Comparison of ENCODE assay signal across 27 cellular contexts in genomic region chr16:66224186-66224585, GRCh38.
"Had no signal": no experiment of that assay in that cellular context is flagged by ENCODE, and none has a peak within 500 bp of the region (broad histone marks: within the 10 kb centered on the region; RNA-seq: fewer than 3 reads in every experiment).

No MANE protein-coding gene starts in this region.

- H3K9me3 ChIP-seq: gastrocnemius medialis, mucosa of descending colon, pancreas, prostate gland, right atrium auricular region, sigmoid colon, testis, tibial artery had no signal

- H3K4me1 ChIP-seq: gastrocnemius medialis, pancreas, prostate gland, sigmoid colon, testis had no signal

- H3K27ac Mint-ChIP-seq: memory B cell; mesothelial cell of epicardium; naive B cell; natural killer cell treated with Interleukin-12 subunit alpha and Interleukin-12 subunit beta and Interleukin-15 and Interleukin-18, amount 100 ng/mL, for 72 hours; stimulated activated memory B cell treated with anti-CD40 and anti-IgM and Interleukin-4, amounts not matched to agents 10 μg/mL and 1 μg/mL and 100 μg/mL, for 72 hours; type B pancreatic cell had no signal

- H3K36me3 ChIP-seq: gastrocnemius medialis, pancreas, prostate gland, right atrium auricular region, sigmoid colon, tibial artery had no signal

- DNase-seq: dermis blood vessel endothelial cell; effector memory CD4-positive, alpha-beta T cell; erythroblast; foreskin fibroblast; gastrocnemius medialis; kidney; mucosa of descending colon; naive B cell; occipital lobe; pancreas; sigmoid colon; stimulated activated CD4-positive, alpha-beta T cell treated with anti-CD3 and anti-CD28 coated beads, Interleukin-4, amount 100 ng/mL, for 4 hours; stimulated activated naive CD8-positive, alpha-beta T cell treated with anti-CD3 and anti-CD28 coated beads, Interleukin-15, Interleukin-2, amounts not matched to agents 100 U/mL and 50 U/mL, for 24 hours; testis had no signal

- H3K27ac ChIP-seq: coronary artery, gastrocnemius medialis, hepatocyte, pancreas, prostate gland, right atrium auricular region, sigmoid colon, testis, tibial artery had no signal

- H3K36me3 Mint-ChIP-seq: memory B cell; mesothelial cell of epicardium; naive B cell; natural killer cell treated with Interleukin-12 subunit alpha and Interleukin-12 subunit beta and Interleukin-15 and Interleukin-18, amount 100 ng/mL, for 72 hours; stimulated activated memory B cell treated with anti-CD40 and anti-IgM and Interleukin-4, amounts not matched to agents 10 μg/mL and 1 μg/mL and 100 μg/mL, for 72 hours; type B pancreatic cell had no signal

- H3K4me3 Mint-ChIP-seq: memory B cell; mesothelial cell of epicardium; naive B cell; natural killer cell treated with Interleukin-12 subunit alpha and Interleukin-12 subunit beta and Interleukin-15 and Interleukin-18, amount 100 ng/mL, for 72 hours; neural crest cell; stimulated activated memory B cell treated with anti-CD40 and anti-IgM and Interleukin-4, amounts not matched to agents 10 μg/mL and 1 μg/mL and 100 μg/mL, for 72 hours; type B pancreatic cell had no signal

- H3K4me1 Mint-ChIP-seq: memory B cell; naive B cell; stimulated activated memory B cell treated with anti-CD40 and anti-IgM and Interleukin-4, amounts not matched to agents 10 μg/mL and 1 μg/mL and 100 μg/mL, for 72 hours had no signal

- H3K27me3 ChIP-seq: gastrocnemius medialis, hepatocyte, pancreas, right atrium auricular region, sigmoid colon, testis, tibial artery had no signal

- H2AFZ ChIP-seq: hepatocyte had no signal

- H3K4me3 ChIP-seq: coronary artery, gastrocnemius medialis, hepatocyte, lung, mucosa of descending colon, pancreas, prostate gland, right atrium auricular region, sigmoid colon, testis, tibial artery had no signal

- H3K4me2 ChIP-seq: hepatocyte had no signal

- H3K9me3 Mint-ChIP-seq: memory B cell; mesothelial cell of epicardium; naive B cell; natural killer cell treated with Interleukin-12 subunit alpha and Interleukin-12 subunit beta and Interleukin-15 and Interleukin-18, amount 100 ng/mL, for 72 hours; neural crest cell; stimulated activated memory B cell treated with anti-CD40 and anti-IgM and Interleukin-4, amounts not matched to agents 10 μg/mL and 1 μg/mL and 100 μg/mL, for 72 hours; type B pancreatic cell had no signal

- ATAC-seq: gastrocnemius medialis; left lobe of liver; mucosa of descending colon; natural killer cell treated with Interleukin-12 subunit alpha and Interleukin-12 subunit beta and Interleukin-15 and Interleukin-18, amount 100 ng/mL, for 72 hours; pancreas; stimulated activated memory B cell treated with anti-CD40 and anti-IgM and Interleukin-4, amounts not matched to agents 10 μg/mL and 1 μg/mL and 100 μg/mL, for 72 hours; stimulated activated naive CD8-positive, alpha-beta T cell treated with anti-CD3 and anti-CD28 coated beads, Interleukin-15, Interleukin-2, amounts not matched to agents 100 U/mL and 50 U/mL, for 24 hours had no signal

- H3K79me2 ChIP-seq: hepatocyte had no signal
